1 cellular context compared by ENCODE assay signal in the genomic region with DNA sequence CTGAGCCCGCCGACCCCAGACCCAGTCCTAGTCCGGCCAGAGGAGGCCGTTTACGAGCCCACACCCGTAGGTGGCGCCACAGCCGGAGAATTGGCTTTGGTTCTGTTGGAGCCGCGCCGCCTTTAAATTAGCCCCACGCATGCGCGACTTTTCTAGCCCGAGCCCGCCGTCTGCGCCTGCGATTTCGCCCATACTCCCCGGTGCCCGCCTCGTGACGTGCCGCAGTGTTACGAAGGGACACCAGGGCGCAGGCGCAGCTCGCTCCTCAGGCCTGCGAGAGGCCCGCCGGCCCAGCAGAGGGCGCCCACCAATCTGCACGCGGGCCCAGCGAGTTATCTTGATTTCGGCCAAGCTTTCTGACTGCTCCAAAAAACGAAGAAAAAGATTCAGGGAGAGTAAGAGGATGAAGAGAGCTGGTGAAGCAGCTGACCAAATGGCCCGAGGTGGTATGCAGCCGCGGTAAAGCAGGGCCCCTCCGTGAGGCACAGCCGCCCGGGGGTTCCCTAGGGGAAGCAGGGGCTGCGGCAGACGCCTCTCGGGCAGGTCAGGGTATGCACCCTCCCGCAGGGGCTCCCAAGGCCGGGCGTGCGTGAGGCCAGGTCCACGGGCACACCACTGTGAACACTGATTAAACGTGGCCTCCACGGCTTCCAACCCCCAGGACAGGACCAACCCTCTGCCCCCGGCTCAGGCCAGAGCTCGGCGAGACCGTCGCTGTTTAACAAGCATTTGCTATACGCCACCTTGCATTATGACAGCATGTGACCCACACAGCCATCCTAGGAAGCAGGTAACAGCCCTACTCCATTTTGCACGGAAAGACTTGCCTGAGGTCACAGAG.
TF ChIP-seq lines count a peak whose summit lies in the region.

No MANE protein-coding gene starts in this region.

TF ChIP-seq in HepG2, 621 proteins besides CTCF, POLR2A, EP300 and RAD21 (continued from another document and continues in another):
- TF ChIP-seq GMEB1 (CRISPR knock-in tag; IDR thresholded peaks at IDR 0.05; ENCODE audit: borderline replicate concordance) (peak; percentile 69; the same call in 1 of the 2 replicates), ZNF484 (CRISPR knock-in tag; IDR thresholded peaks at IDR 0.05; ENCODE audit: borderline replicate concordance, low read depth) (no peak), ATM (IDR thresholded peaks at IDR 0.05; ENCODE audit: borderline replicate concordance) (no peak), ATF4 (CRISPR knock-in tag; IDR thresholded peaks at IDR 0.05) (peak in 1 of 2 experiments; percentile 49; a peak in 1 of 4 replicates), FOXA1 (IDR thresholded peaks at IDR 0.05) (no peak), FOXA1 (CRISPR knock-in tag; IDR thresholded peaks at IDR 0.05) (no peak), TOPORS (CRISPR knock-in tag; IDR thresholded peaks at IDR 0.05) (peak; percentile 47; the same call in 1 of the 2 replicates), ZBTB33 (CRISPR knock-in tag; IDR thresholded peaks at IDR 0.05) (peak; percentile 81; the same call in 1 of the 2 replicates), YY1 (IDR thresholded peaks at IDR 0.05; ENCODE audit: insufficient read depth, insufficient replicate concordance, low read depth, low read length) (peak; percentile 53), ZNF503 (CRISPR knock-in tag; IDR thresholded peaks at IDR 0.05) (peak; percentile 64; the same call in 1 of the 2 replicates), AKAP8 (CRISPR knock-in tag; IDR thresholded peaks at IDR 0.05) (peak; percentile 32), POLR2AphosphoS5 (IDR thresholded peaks at IDR 0.05; ENCODE audit: low read depth, low read length) (peak; percentile 64; the same call in 1 of the 2 replicates), DRAP1 (CRISPR knock-in tag; IDR thresholded peaks at IDR 0.05) (peak; percentile 25), HOXD1 (CRISPR knock-in tag; IDR thresholded peaks at IDR 0.05) (peak; percentile 30; the same call in 1 of the 2 replicates), SIX1 (CRISPR knock-in tag; IDR thresholded peaks at IDR 0.05; ENCODE audit: borderline replicate concordance) (no peak), THAP9 (CRISPR knock-in tag; IDR thresholded peaks at IDR 0.05; ENCODE audit: borderline replicate concordance) (peak; percentile 77; the same call in 1 of the 2 replicates), ZBTB4 (CRISPR knock-in tag; IDR thresholded peaks at IDR 0.05; ENCODE audit: borderline replicate concordance) (peak; percentile 54; the same call in 1 of the 2 replicates), TAF15 (IDR thresholded peaks at IDR 0.05; ENCODE audit: low read depth, low read length, poor library complexity, severe bottlenecking) (peak; percentile 58), NCOA1 (CRISPR knock-in tag; IDR thresholded peaks at IDR 0.05) (peak; percentile 9; the same call in 1 of the 2 replicates)
- TF ChIP-seq, protein P1, sequence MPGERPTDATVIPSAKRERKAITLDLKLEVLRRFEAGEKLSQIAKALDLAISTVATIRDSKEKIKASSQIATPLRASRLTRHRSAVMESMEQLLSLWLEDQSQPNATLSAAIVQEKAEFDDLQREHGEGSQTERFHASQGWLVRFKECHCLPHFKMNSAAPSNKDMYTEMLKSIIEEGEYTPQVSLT (CRISPR knock-in tag; IDR thresholded peaks at IDR 0.05; ENCODE audit: borderline replicate concordance, low read depth) = no peak
- TF ChIP-seq, protein P2, sequence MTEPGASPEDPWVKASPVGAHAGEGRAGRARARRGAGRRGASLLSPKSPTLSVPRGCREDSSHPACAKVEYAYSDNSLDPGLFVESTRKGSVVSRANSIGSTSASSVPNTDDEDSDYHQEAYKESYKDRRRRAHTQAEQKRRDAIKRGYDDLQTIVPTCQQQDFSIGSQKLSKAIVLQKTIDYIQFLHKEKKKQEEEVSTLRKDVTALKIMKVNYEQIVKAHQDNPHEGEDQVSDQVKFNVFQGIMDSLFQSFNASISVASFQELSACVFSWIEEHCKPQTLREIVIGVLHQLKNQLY (CRISPR knock-in tag; IDR thresholded peaks at IDR 0.05) = 0 out of 2 replicates have a peak, but pooled peaks have one; percentile 16
- TF ChIP-seq, protein P3, sequence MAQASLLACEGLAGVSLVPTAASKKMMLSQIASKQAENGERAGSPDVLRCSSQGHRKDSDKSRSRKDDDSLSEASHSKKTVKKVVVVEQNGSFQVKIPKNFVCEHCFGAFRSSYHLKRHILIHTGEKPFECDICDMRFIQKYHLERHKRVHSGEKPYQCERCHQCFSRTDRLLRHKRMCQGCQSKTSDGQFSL (CRISPR knock-in tag; IDR thresholded peaks at IDR 0.05) = no peak
